Comparison of ENCODE assay signal across 1 cellular context in the genomic region with DNA sequence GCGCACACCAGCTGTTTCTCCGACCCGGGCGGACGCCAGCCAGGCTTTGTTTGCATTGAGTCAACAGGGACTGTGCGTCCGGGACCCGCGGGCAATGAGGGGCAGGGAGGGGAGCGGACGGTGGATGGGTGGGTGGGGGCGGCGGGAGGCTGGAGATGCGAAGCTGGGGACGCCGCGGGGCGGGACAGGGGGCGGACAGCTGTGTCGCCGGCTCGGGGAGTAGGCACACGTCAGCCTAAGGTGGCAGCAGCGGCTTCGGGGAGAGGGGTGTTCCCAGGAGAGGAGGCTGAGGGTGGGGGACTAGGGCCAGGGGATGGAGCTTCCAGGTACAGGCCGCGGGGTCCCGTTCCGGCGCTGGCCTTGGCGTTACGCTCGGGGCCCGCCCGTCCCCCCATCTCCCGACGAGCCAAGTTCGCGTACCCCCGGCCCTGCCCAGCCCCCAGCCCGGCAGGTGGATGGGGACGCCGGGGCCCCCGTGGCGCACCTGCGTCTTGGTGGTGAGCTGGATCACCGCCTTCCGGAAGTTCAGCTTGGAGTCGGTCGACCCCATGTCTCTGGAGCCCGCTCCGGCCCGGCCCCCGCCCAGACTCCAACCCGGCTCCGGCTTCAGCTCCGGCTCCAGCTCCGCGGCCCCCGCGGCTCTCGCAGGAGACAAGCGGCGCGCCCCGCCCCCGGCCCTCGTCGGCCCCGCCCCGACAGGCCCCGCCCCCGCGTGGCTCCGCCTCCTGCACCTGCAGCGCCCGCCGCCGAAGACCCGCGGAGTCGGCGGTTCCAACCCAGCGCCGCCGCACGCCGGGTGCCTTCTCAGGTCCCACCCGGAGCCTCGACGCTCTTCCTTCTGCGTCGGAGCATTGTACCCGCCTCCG.
TF ChIP-seq lines count a peak whose summit lies in the region.

A gene with protein sequence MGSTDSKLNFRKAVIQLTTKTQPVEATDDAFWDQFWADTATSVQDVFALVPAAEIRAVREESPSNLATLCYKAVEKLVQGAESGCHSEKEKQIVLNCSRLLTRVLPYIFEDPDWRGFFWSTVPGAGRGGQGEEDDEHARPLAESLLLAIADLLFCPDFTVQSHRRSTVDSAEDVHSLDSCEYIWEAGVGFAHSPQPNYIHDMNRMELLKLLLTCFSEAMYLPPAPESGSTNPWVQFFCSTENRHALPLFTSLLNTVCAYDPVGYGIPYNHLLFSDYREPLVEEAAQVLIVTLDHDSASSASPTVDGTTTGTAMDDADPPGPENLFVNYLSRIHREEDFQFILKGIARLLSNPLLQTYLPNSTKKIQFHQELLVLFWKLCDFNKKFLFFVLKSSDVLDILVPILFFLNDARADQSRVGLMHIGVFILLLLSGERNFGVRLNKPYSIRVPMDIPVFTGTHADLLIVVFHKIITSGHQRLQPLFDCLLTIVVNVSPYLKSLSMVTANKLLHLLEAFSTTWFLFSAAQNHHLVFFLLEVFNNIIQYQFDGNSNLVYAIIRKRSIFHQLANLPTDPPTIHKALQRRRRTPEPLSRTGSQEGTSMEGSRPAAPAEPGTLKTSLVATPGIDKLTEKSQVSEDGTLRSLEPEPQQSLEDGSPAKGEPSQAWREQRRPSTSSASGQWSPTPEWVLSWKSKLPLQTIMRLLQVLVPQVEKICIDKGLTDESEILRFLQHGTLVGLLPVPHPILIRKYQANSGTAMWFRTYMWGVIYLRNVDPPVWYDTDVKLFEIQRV (minus strand): TSS at position 653 of the 866 bp plus-strand sequence. CDS start 103 bp downstream, at position 550.

TF ChIP-seq in K562, 482 proteins besides CTCF, POLR2A, EP300 and RAD21 (continued from another document):
- TF ChIP-seq, protein P1, sequence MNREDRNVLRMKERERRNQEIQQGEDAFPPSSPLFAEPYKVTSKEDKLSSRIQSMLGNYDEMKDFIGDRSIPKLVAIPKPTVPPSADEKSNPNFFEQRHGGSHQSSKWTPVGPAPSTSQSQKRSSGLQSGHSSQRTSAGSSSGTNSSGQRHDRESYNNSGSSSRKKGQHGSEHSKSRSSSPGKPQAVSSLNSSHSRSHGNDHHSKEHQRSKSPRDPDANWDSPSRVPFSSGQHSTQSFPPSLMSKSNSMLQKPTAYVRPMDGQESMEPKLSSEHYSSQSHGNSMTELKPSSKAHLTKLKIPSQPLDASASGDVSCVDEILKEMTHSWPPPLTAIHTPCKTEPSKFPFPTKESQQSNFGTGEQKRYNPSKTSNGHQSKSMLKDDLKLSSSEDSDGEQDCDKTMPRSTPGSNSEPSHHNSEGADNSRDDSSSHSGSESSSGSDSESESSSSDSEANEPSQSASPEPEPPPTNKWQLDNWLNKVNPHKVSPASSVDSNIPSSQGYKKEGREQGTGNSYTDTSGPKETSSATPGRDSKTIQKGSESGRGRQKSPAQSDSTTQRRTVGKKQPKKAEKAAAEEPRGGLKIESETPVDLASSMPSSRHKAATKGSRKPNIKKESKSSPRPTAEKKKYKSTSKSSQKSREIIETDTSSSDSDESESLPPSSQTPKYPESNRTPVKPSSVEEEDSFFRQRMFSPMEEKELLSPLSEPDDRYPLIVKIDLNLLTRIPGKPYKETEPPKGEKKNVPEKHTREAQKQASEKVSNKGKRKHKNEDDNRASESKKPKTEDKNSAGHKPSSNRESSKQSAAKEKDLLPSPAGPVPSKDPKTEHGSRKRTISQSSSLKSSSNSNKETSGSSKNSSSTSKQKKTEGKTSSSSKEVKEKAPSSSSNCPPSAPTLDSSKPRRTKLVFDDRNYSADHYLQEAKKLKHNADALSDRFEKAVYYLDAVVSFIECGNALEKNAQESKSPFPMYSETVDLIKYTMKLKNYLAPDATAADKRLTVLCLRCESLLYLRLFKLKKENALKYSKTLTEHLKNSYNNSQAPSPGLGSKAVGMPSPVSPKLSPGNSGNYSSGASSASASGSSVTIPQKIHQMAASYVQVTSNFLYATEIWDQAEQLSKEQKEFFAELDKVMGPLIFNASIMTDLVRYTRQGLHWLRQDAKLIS (CRISPR knock-in tag; IDR thresholded peaks at IDR 0.05): no peak
- TF ChIP-seq MEF2A (IDR thresholded peaks at IDR 0.05; ENCODE audit: control insufficient read depth, low read depth, low read length) (no peak), RHOXF2B (CRISPR knock-in tag; conservative IDR thresholded peaks at IDR 0.05) (no peak), NRF1 (conservative IDR thresholded peaks at IDR 0.05 in 1 of 2, IDR thresholded peaks at IDR 0.05 in 1 of 2) (no peak), HNRNPUL1 (IDR thresholded peaks at IDR 0.05; ENCODE audit: low read length) (no peak), HSF4 (CRISPR knock-in tag; IDR thresholded peaks at IDR 0.05; ENCODE audit: borderline replicate concordance) (no peak), ZBTB1 (CRISPR knock-in tag; IDR thresholded peaks at IDR 0.05; ENCODE audit: borderline replicate concordance, low read depth) (0 out of 2 replicates have a peak, but pooled peaks have one; percentile 28), CC2D1A (IDR thresholded peaks at IDR 0.05) (no peak), FOXK2 (conservative IDR thresholded peaks at IDR 0.05 in 1 of 2, IDR thresholded peaks at IDR 0.05 in 1 of 2; ENCODE audit: low read depth in 2 of 2) (no peak), POLR2G (IDR thresholded peaks at IDR 0.05; ENCODE audit: low read depth, low read length) (peak; percentile 59), ZNF384 (IDR thresholded peaks at IDR 0.05; ENCODE audit: low read depth, low read length) (no peak), ZNF583 (CRISPR knock-in tag; IDR thresholded peaks at IDR 0.05) (no peak), ZNF589 (CRISPR knock-in tag; IDR thresholded peaks at IDR 0.05; ENCODE audit: low read depth) (no peak), CREB1 (IDR thresholded peaks at IDR 0.05) (no peak), CREB1 (CRISPR knock-in tag; IDR thresholded peaks at IDR 0.05) (0 out of 2 replicates have a peak, but pooled peaks have one; percentile 5), ZNF699 (CRISPR knock-in tag; IDR thresholded peaks at IDR 0.05; ENCODE audit: insufficient replicate concordance) (no peak), MTA2 (IDR thresholded peaks at IDR 0.05; ENCODE audit: low read depth) (no peak), BCL6 (CRISPR knock-in tag; IDR thresholded peaks at IDR 0.05) (no peak), MAZ (CRISPR knock-in tag; conservative IDR thresholded peaks at IDR 0.05 in 1 of 2, IDR thresholded peaks at IDR 0.05 in 1 of 2) (peak in 1 of 2 experiments; percentile 47; a peak in 1 of 4 replicates)
- TF ChIP-seq, protein P2, sequence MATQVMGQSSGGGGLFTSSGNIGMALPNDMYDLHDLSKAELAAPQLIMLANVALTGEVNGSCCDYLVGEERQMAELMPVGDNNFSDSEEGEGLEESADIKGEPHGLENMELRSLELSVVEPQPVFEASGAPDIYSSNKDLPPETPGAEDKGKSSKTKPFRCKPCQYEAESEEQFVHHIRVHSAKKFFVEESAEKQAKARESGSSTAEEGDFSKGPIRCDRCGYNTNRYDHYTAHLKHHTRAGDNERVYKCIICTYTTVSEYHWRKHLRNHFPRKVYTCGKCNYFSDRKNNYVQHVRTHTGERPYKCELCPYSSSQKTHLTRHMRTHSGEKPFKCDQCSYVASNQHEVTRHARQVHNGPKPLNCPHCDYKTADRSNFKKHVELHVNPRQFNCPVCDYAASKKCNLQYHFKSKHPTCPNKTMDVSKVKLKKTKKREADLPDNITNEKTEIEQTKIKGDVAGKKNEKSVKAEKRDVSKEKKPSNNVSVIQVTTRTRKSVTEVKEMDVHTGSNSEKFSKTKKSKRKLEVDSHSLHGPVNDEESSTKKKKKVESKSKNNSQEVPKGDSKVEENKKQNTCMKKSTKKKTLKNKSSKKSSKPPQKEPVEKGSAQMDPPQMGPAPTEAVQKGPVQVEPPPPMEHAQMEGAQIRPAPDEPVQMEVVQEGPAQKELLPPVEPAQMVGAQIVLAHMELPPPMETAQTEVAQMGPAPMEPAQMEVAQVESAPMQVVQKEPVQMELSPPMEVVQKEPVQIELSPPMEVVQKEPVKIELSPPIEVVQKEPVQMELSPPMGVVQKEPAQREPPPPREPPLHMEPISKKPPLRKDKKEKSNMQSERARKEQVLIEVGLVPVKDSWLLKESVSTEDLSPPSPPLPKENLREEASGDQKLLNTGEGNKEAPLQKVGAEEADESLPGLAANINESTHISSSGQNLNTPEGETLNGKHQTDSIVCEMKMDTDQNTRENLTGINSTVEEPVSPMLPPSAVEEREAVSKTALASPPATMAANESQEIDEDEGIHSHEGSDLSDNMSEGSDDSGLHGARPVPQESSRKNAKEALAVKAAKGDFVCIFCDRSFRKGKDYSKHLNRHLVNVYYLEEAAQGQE (CRISPR knock-in tag; IDR thresholded peaks at IDR 0.05; ENCODE audit: low read depth): no peak
- TF ChIP-seq, protein P3, sequence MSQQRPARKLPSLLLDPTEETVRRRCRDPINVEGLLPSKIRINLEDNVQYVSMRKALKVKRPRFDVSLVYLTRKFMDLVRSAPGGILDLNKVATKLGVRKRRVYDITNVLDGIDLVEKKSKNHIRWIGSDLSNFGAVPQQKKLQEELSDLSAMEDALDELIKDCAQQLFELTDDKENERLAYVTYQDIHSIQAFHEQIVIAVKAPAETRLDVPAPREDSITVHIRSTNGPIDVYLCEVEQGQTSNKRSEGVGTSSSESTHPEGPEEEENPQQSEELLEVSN (IDR thresholded peaks at IDR 0.05; ENCODE audit: borderline replicate concordance in 1 of 2, extremely low read depth in 1 of 2, insufficient read depth in 1 of 2, insufficient read length in 1 of 2, low read depth in 1 of 2, low read length in 1 of 2, poor library complexity in 1 of 2, severe bottlenecking in 1 of 2): peak in 1 of 2 experiments; percentile 41
- TF ChIP-seq, protein P4, sequence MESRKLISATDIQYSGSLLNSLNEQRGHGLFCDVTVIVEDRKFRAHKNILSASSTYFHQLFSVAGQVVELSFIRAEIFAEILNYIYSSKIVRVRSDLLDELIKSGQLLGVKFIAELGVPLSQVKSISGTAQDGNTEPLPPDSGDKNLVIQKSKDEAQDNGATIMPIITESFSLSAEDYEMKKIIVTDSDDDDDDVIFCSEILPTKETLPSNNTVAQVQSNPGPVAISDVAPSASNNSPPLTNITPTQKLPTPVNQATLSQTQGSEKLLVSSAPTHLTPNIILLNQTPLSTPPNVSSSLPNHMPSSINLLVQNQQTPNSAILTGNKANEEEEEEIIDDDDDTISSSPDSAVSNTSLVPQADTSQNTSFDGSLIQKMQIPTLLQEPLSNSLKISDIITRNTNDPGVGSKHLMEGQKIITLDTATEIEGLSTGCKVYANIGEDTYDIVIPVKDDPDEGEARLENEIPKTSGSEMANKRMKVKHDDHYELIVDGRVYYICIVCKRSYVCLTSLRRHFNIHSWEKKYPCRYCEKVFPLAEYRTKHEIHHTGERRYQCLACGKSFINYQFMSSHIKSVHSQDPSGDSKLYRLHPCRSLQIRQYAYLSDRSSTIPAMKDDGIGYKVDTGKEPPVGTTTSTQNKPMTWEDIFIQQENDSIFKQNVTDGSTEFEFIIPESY (CRISPR knock-in tag; IDR thresholded peaks at IDR 0.05): no peak
- TF ChIP-seq, protein P5, sequence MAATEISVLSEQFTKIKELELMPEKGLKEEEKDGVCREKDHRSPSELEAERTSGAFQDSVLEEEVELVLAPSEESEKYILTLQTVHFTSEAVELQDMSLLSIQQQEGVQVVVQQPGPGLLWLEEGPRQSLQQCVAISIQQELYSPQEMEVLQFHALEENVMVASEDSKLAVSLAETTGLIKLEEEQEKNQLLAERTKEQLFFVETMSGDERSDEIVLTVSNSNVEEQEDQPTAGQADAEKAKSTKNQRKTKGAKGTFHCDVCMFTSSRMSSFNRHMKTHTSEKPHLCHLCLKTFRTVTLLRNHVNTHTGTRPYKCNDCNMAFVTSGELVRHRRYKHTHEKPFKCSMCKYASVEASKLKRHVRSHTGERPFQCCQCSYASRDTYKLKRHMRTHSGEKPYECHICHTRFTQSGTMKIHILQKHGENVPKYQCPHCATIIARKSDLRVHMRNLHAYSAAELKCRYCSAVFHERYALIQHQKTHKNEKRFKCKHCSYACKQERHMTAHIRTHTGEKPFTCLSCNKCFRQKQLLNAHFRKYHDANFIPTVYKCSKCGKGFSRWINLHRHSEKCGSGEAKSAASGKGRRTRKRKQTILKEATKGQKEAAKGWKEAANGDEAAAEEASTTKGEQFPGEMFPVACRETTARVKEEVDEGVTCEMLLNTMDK (IDR thresholded peaks at IDR 0.05; ENCODE audit: borderline replicate concordance, insufficient read depth, low read depth, low read length, poor library complexity, severe bottlenecking): no peak
